ENCODE assay signal across 8 cellular contexts in genomic region chr1:15849775-15850449, GRCh38. TPM values are rescaled to one million over a fixed set of nuclear protein-coding genes. Genes with fewer than 3 reads are reported as not detected.
DNase-seq lines count a peak whose midpoint lies in the region; ATAC-seq and TF ChIP-seq lines count a peak whose summit lies in the region.

No MANE protein-coding gene starts in this region.

- H3K27me3 Mint-ChIP-seq in CD4-positive, alpha-beta T cell = no peaks in the 10 kb centered on the region
- H3K27me3 Mint-ChIP-seq in activated T-helper 17 cell treated with anti-CD3 and anti-CD28 coated beads, Interleukin-2, amount 50 U/mL, for 72 hours = no peaks in the 10 kb centered on the region
- H3K27me3 Mint-ChIP-seq in osteocyte (ENCODE audit: unreplicated experiment) = no peaks in the 10 kb centered on the region

- H3K4me3 Mint-ChIP-seq in CD4-positive, alpha-beta T cell = peak overlapping the region; percentile 94
- peak overlapping the region; percentile 97 for H3K4me3 Mint-ChIP-seq in activated T-helper 17 cell treated with anti-CD3 and anti-CD28 coated beads, Interleukin-2, amount 50 U/mL, for 72 hours
- peak overlapping the region; percentile 98 for H3K4me3 Mint-ChIP-seq in osteocyte (ENCODE audit: unreplicated experiment)

- POLR2A ChIA-PET in CD4-positive, alpha-beta T cell (lab: Charles Lee) = interaction anchor here (1.0 to 10.4 kb wide), 10 partner anchors 12 to 126 kb away, joined by 3 to 518 read pairs (median 5); partner anchors contain the start of gene ZBTB17

- H3K27ac Mint-ChIP-seq in CD4-positive, alpha-beta T cell = peak overlapping the region; percentile 96
- peak overlapping the region; percentile 92 for H3K27ac Mint-ChIP-seq in activated T-helper 17 cell treated with anti-CD3 and anti-CD28 coated beads, Interleukin-2, amount 50 U/mL, for 72 hours
- H3K27ac Mint-ChIP-seq in osteocyte (ENCODE audit: unreplicated experiment) = peak overlapping the region; percentile 98

- no peak for TF ChIP-seq POLR2A in gastroesophageal sphincter (IDR thresholded peaks at IDR 0.05)

- peak overlapping the region; percentile 94 for H3K9ac ChIP-seq in HUES48 (ENCODE audit: low read depth, low read length)
- peak overlapping the region; percentile 90 for H3K9ac ChIP-seq in NT2/D1 (ENCODE audit: insufficient read length, low read depth)

- H3K4me1 ChIP-seq in HUES48 (ENCODE audit: control insufficient read depth, insufficient read depth, low read length) (peaks cover 21% of the 10 kb centered on the region), NT2/D1 (ENCODE audit: insufficient read depth, insufficient read length) (no peaks in the 10 kb centered on the region), gastroesophageal sphincter (peaks cover 0 to 76% (median 13%) of the 10 kb centered on the region in 3 donors)

- WGBS in gastroesophageal sphincter (ENCODE audit: low coverage in 1 of 2), 2 donors = 0% methylated on average over 6 to 15 of the region's 16 CpGs

- H3K4me1 Mint-ChIP-seq in CD4-positive, alpha-beta T cell (ENCODE audit: low read depth) = peaks cover 60% of the 10 kb centered on the region
- peaks cover 20% of the 10 kb centered on the region for H3K4me1 Mint-ChIP-seq in activated T-helper 17 cell treated with anti-CD3 and anti-CD28 coated beads, Interleukin-2, amount 50 U/mL, for 72 hours
- peaks cover 41% of the 10 kb centered on the region for H3K4me1 Mint-ChIP-seq in osteocyte (ENCODE audit: unreplicated experiment)

- H3K9me3 Mint-ChIP-seq in CD4-positive, alpha-beta T cell = no peaks in the 10 kb centered on the region
- no peaks in the 10 kb centered on the region for H3K9me3 Mint-ChIP-seq in activated T-helper 17 cell treated with anti-CD3 and anti-CD28 coated beads, Interleukin-2, amount 50 U/mL, for 72 hours
- H3K9me3 Mint-ChIP-seq in osteocyte (ENCODE audit: unreplicated experiment) = no peaks in the 10 kb centered on the region

- TF ChIP-seq CTCF in CD4-positive, alpha-beta T cell (IDR thresholded peaks at IDR 0.05) = no peak
- no peak for TF ChIP-seq CTCF in gastroesophageal sphincter (IDR thresholded peaks at IDR 0.05)
- no peak for TF ChIP-seq CTCF in osteocyte (IDR thresholded peaks at IDR 0.05)

- H3K4me3 ChIP-seq in HUES48 (ENCODE audit: low read depth, low read length) = peak overlapping the region; percentile 99
- H3K4me3 ChIP-seq in NT2/D1 (ENCODE audit: insufficient read length, low read depth) = peak overlapping the region; percentile 82
- H3K4me3 ChIP-seq in gastroesophageal sphincter = peak overlapping the region; percentile 85

- H3K9me3 ChIP-seq in CD4-positive, alpha-beta T cell (ENCODE audit: control insufficient read depth, low read length) = no peaks in the 10 kb centered on the region
- no peaks in the 10 kb centered on the region for H3K9me3 ChIP-seq in HUES48 (ENCODE audit: control insufficient read depth, insufficient read depth, low read length)
- H3K9me3 ChIP-seq in NT2/D1 (ENCODE audit: insufficient read depth, low read length) = no peaks in the 10 kb centered on the region
- H3K9me3 ChIP-seq in gastroesophageal sphincter = no peaks in the 10 kb centered on the region

- no peaks in the 10 kb centered on the region for H3K27me3 ChIP-seq in CD4-positive, alpha-beta T cell (ENCODE audit: control insufficient read depth, insufficient read depth, low read length)
- no peaks in the 10 kb centered on the region for H3K27me3 ChIP-seq in HUES48 (ENCODE audit: control insufficient read depth, insufficient read depth, low read length)
- no peaks in the 10 kb centered on the region for H3K27me3 ChIP-seq in NT2/D1 (ENCODE audit: insufficient read depth, insufficient read length)
- H3K27me3 ChIP-seq in gastroesophageal sphincter = no peaks in the 10 kb centered on the region

- CTCF ChIA-PET in CD4-positive, alpha-beta T cell (lab: Charles Lee) = interaction anchor here (2.2 to 5.4 kb wide), 3 partner anchors 16 to 34 kb away, joined by 11 to 32 read pairs (median 26); no protein-coding TSS in a partner anchor

- peak overlapping the region; percentile 75 for H3K27ac ChIP-seq in CD4-positive, alpha-beta T cell (ENCODE audit: low read depth, low read length)
- H3K27ac ChIP-seq in HUES48 (ENCODE audit: low read depth, low read length) (peak overlapping the region; percentile 98), gastroesophageal sphincter (peak overlapping the region; percentile 94 to 99 (median 99))

- no peak for TF ChIP-seq EP300 in gastroesophageal sphincter (IDR thresholded peaks at IDR 0.05)

- intact Hi-C loops in CD4-positive, alpha-beta T cell (cut with DNase I, micrococcal nuclease) = loop anchor here (2.0 to 10.0 kb wide), 8 partner anchors 33 to 1062 kb away; partner anchors contain the start of genes FBXO42 (in 1 of the 2) and ZBTB17 (in 1 of the 2)

- peak in 1 of 10 experiments; percentile 4 for DNase-seq in CD4-positive, alpha-beta T cell
- DNase-seq in NT2/D1 (ENCODE audit: low read depth, low spot score) = no peak
- no peak for DNase-seq in osteocyte (ENCODE audit: extremely low spot score, unreplicated experiment)
- no peak for DNase-seq in HPDE6-E6E7 (ENCODE audit: extremely low spot score)

- no peak for ATAC-seq in CD4-positive, alpha-beta T cell (ENCODE audit: poor library complexity)
- ATAC-seq in activated T-helper 17 cell treated with anti-CD3 and anti-CD28 coated beads, Interleukin-2, amount 50 U/mL, for 72 hours (replicated peaks) = peak; percentile 16
- ATAC-seq in gastroesophageal sphincter = no peak
- ATAC-seq in HG02571 (IDR thresholded peaks at IDR 0.05; ENCODE audit: unreplicated experiment) = no peak

- H3K36me3 Mint-ChIP-seq in CD4-positive, alpha-beta T cell (ENCODE audit: low read depth) = peaks cover 22% of the 10 kb centered on the region
- H3K36me3 Mint-ChIP-seq in activated T-helper 17 cell treated with anti-CD3 and anti-CD28 coated beads, Interleukin-2, amount 50 U/mL, for 72 hours (ENCODE audit: low read depth) = peaks cover 21% of the 10 kb centered on the region
- no peaks in the 10 kb centered on the region for H3K36me3 Mint-ChIP-seq in osteocyte (ENCODE audit: unreplicated experiment)

- H3K36me3 ChIP-seq in HUES48 (ENCODE audit: control insufficient read depth, insufficient read depth, low read length) (no peaks in the 10 kb centered on the region), NT2/D1 (ENCODE audit: insufficient read depth, insufficient read length, low read length) (no peaks in the 10 kb centered on the region), gastroesophageal sphincter (no peaks in the 10 kb centered on the region)

RNA-seq across cellular contexts. Expression of gene SPEN, which starts 2.4 kb away (rescaled TPM):
- total RNA-seq in CD4-positive, alpha-beta T cell = 10 to 100 TPM; 73.5 to 76.7 TPM
- 10 to 100 TPM; 48.9 to 66.7 TPM for total RNA-seq in activated T-helper 17 cell treated with anti-CD3 and anti-CD28 coated beads, Interleukin-2, amount 50 U/mL, for 72 hours
- total RNA-seq in gastroesophageal sphincter (10 to 100 TPM; 40.3 to 79.4 (median 50.7) TPM), osteocyte (54.0 and 59.8 TPM in 2 replicates)

RNA-seq across cellular contexts. Expression of gene UQCRHL, which starts 42.5 kb away (rescaled TPM):
- under 1 TPM; 0.25 to 0.69 TPM for total RNA-seq in CD4-positive, alpha-beta T cell
- 1 to 10 TPM; 1.8 to 2.2 TPM for total RNA-seq in activated T-helper 17 cell treated with anti-CD3 and anti-CD28 coated beads, Interleukin-2, amount 50 U/mL, for 72 hours
- total RNA-seq in gastroesophageal sphincter (1 to 10 TPM in 2 of 4 donors, under 1 TPM in 2; 0.40 to 1.4 (median 0.85) TPM), osteocyte (1.5 and 1.6 TPM in 2 replicates)
